In genomic region chr5:81850494-81850893, GRCh38 we compare ENCODE assay signal across 9 cellular contexts.
A peak's percentile ranks its signal among the peaks of the same experiment; 100 is the strongest.
DNase-seq lines count a peak whose midpoint lies in the region; ATAC-seq and TF ChIP-seq lines count a peak whose summit lies in the region.
"Had no signal": no experiment of that assay in that cellular context is flagged by ENCODE, and none has a peak within 500 bp of the region (broad histone marks: within the 10 kb centered on the region; RNA-seq: fewer than 3 reads in every experiment).

No MANE protein-coding gene starts in this region.

- H3K4me3 Mint-ChIP-seq in stimulated activated naive CD8-positive, alpha-beta T cell treated with anti-CD3 and anti-CD28 coated beads, Interleukin-15, Interleukin-2, amounts not matched to agents 100 ng/mL and 50 ng/mL, for 24 hours = no peak overlapping the region
- peak overlapping the region; percentile 92 to 97 (median 95) for H3K4me3 Mint-ChIP-seq in brain

- no peak for DNase-seq in stimulated activated naive CD8-positive, alpha-beta T cell treated with anti-CD3 and anti-CD28 coated beads, Interleukin-15, Interleukin-2, amounts not matched to agents 100 U/mL and 50 U/mL, for 24 hours
- DNase-seq in myocyte (ENCODE audit: low read depth) = peak; percentile 92
- no peak for DNase-seq in Kasumi-1 (lab: John Stamatoyannopoulos, UW)
- DNase-seq in NCI-H146 treated with DMSO at 0.1 percent for 48 hours (lab: John Stamatoyannopoulos, UW; ENCODE audit: unreplicated experiment) = no peak
- DNase-seq in SW 1271 (lab: John Stamatoyannopoulos, UW) = no peak
- DNase-seq: NCI-H1694 treated with DMSO at 0.1 percent for 48 hours had no signal

- no peaks in the 10 kb centered on the region for H3K9me3 Mint-ChIP-seq in stimulated activated naive CD8-positive, alpha-beta T cell treated with anti-CD3 and anti-CD28 coated beads, Interleukin-15, Interleukin-2, amounts not matched to agents 100 ng/mL and 50 ng/mL, for 24 hours
- peaks cover 0 to 2% (median 0%) of the 10 kb centered on the region in 5 experiments for H3K9me3 Mint-ChIP-seq in brain

- no peak for TF ChIP-seq CTCF in brain (conservative IDR thresholded peaks at IDR 0.05)

- ATAC-seq in stimulated activated naive CD8-positive, alpha-beta T cell treated with anti-CD3 and anti-CD28 coated beads, Interleukin-15, Interleukin-2, amounts not matched to agents 100 U/mL and 50 U/mL, for 24 hours = no peak
- ATAC-seq in GM21786 (IDR thresholded peaks at IDR 0.05; ENCODE audit: unreplicated experiment) = no peak

- peaks cover 48% of the 10 kb centered on the region for H3K4me1 Mint-ChIP-seq in stimulated activated naive CD8-positive, alpha-beta T cell treated with anti-CD3 and anti-CD28 coated beads, Interleukin-15, Interleukin-2, amounts not matched to agents 100 ng/mL and 50 ng/mL, for 24 hours (ENCODE audit: low read depth)
- H3K4me1 Mint-ChIP-seq in brain = peaks cover 89% of the 10 kb centered on the region

- no peaks in the 10 kb centered on the region for H3K27me3 Mint-ChIP-seq in stimulated activated naive CD8-positive, alpha-beta T cell treated with anti-CD3 and anti-CD28 coated beads, Interleukin-15, Interleukin-2, amounts not matched to agents 100 ng/mL and 50 ng/mL, for 24 hours
- H3K27me3 Mint-ChIP-seq in brain = no peaks in the 10 kb centered on the region

- no peaks in the 10 kb centered on the region for H3K36me3 Mint-ChIP-seq in stimulated activated naive CD8-positive, alpha-beta T cell treated with anti-CD3 and anti-CD28 coated beads, Interleukin-15, Interleukin-2, amounts not matched to agents 100 ng/mL and 50 ng/mL, for 24 hours (ENCODE audit: low read depth)
- H3K36me3 Mint-ChIP-seq in brain = no peaks in the 10 kb centered on the region

- peak overlapping the region; percentile 4 for H3K27ac Mint-ChIP-seq in stimulated activated naive CD8-positive, alpha-beta T cell treated with anti-CD3 and anti-CD28 coated beads, Interleukin-15, Interleukin-2, amounts not matched to agents 100 ng/mL and 50 ng/mL, for 24 hours
- peak overlapping the region; percentile 99 to 100 (median 100) for H3K27ac Mint-ChIP-seq in brain
